In genomic region chr2:96430394-96430988, GRCh38 we compare ENCODE assay signal across 15 cellular contexts.
DNase-seq lines count a peak whose midpoint lies in the region; ATAC-seq and TF ChIP-seq lines count a peak whose summit lies in the region.
"Had no signal": no experiment of that assay in that cellular context is flagged by ENCODE, and none has a peak within 500 bp of the region (broad histone marks: within the 10 kb centered on the region; RNA-seq: fewer than 3 reads in every experiment).

No MANE protein-coding gene starts in this region.

- H3K79me2 ChIP-seq in DND-41 (ENCODE audit: insufficient read depth, low read length) (no peaks in the 10 kb centered on the region), trophoblast cell (ENCODE audit: control insufficient read depth, insufficient read depth, low read length, poor library complexity) (no peaks in the 10 kb centered on the region)

- no peak overlapping the region for H2BK5ac ChIP-seq in trophoblast cell (ENCODE audit: low read depth, low read length, poor library complexity)

- H3K14ac ChIP-seq in trophoblast cell (ENCODE audit: low read length): no peak overlapping the region

- no peak overlapping the region for H3K18ac ChIP-seq in trophoblast cell (ENCODE audit: low read length)

- DNase-seq in Right ventricle myocardium superior (no peak), right cardiac atrium (no peak), DND-41 (peak; percentile 15), OCI-M1 (lab: John Stamatoyannopoulos, UW) (peak; percentile 27), trophoblast cell (no peak), COR-L47 (lab: John Stamatoyannopoulos, UW) (no peak), NCI-H82 (lab: John Stamatoyannopoulos, UW) (no peak)
- DNase-seq: Calu3; CD8-positive, alpha-beta memory T cell; DMS 273 treated with DMSO at 0.1 percent for 48 hours; GF-D8; GM23248; KG1 had no signal

- intact Hi-C loops in Right ventricle myocardium superior (cut with DNase I): no loop called here
- intact Hi-C loops in right cardiac atrium (cut with DNase I): no loop called here

- H4K91ac ChIP-seq in trophoblast cell (ENCODE audit: low read depth, low read length): no peak overlapping the region

- no peaks in the 10 kb centered on the region for H3K79me1 ChIP-seq in trophoblast cell (ENCODE audit: low read length)

- ATAC-seq in Right ventricle myocardium superior (ENCODE audit: poor library complexity) (peak; percentile 15), right cardiac atrium (no peak), DND-41 (ENCODE audit: insufficient read depth, low read depth) (no peak)
- ATAC-seq: HCT116 had no signal

- no peak overlapping the region for H2BK12ac ChIP-seq in trophoblast cell (ENCODE audit: low read length)

- H3K27ac ChIP-seq in right cardiac atrium (ENCODE audit: low read length) (no peak overlapping the region), DND-41 (ENCODE audit: low read length) (no peak overlapping the region), trophoblast cell (ENCODE audit: low read depth, low read length) (no peak overlapping the region)
- H3K27ac ChIP-seq: GM23248, HL-60 had no signal

- H3K9ac ChIP-seq in DND-41 (ENCODE audit: low read depth, low read length): no peak overlapping the region
- H3K9ac ChIP-seq in trophoblast cell (ENCODE audit: low read length): no peak overlapping the region
- H3K9ac ChIP-seq: GM23248 had no signal

- no peak overlapping the region for H2AFZ ChIP-seq in DND-41 (ENCODE audit: low read depth, low read length)
- H2AFZ ChIP-seq in trophoblast cell (ENCODE audit: insufficient read depth, low read length, poor library complexity): no peak overlapping the region
- H2AFZ ChIP-seq: GM23248 had no signal

- H3K4me2 ChIP-seq in DND-41 (ENCODE audit: insufficient read depth, low read length) (no peak overlapping the region), trophoblast cell (ENCODE audit: low read length) (no peak overlapping the region)

- no peak overlapping the region for H4K8ac ChIP-seq in trophoblast cell (ENCODE audit: low read depth, low read length)

- H3K9me3 ChIP-seq in right cardiac atrium (ENCODE audit: control insufficient read depth, low read length) (no peaks in the 10 kb centered on the region), DND-41 (ENCODE audit: insufficient read depth, low read length, severe bottlenecking) (peaks cover 16% of the 10 kb centered on the region), trophoblast cell (ENCODE audit: insufficient read depth, low read depth, low read length) (peaks cover 18% of the 10 kb centered on the region)

- no peak overlapping the region for H3K4ac ChIP-seq in trophoblast cell (ENCODE audit: low read depth, low read length)

- no peak overlapping the region for H4K12ac ChIP-seq in trophoblast cell (ENCODE audit: low read depth, low read length)

- H3K4me3 ChIP-seq in right cardiac atrium (ENCODE audit: low read length) (no peak overlapping the region), DND-41 (ENCODE audit: low read depth in 1 of 2, low read length in 2 of 2) (no peak overlapping the region), trophoblast cell (ENCODE audit: low read depth, low read length) (peak overlapping the region; percentile 44)
- H3K4me3 ChIP-seq: GM23248 had no signal

- H3K36me3 ChIP-seq in DND-41 (ENCODE audit: insufficient read depth, low read length) (no peaks in the 10 kb centered on the region), trophoblast cell (ENCODE audit: control insufficient read depth in 1 of 2, insufficient read depth in 2 of 2, low read length in 2 of 2) (no peaks in the 10 kb centered on the region)

- H3K27me3 ChIP-seq in right cardiac atrium (ENCODE audit: control insufficient read depth, insufficient read depth) (no peaks in the 10 kb centered on the region), DND-41 (ENCODE audit: insufficient read depth, low read length, poor library complexity) (peaks cover 11% of the 10 kb centered on the region), trophoblast cell (ENCODE audit: insufficient read depth, low read length) (no peaks in the 10 kb centered on the region)

- no peak overlapping the region for H2AK5ac ChIP-seq in trophoblast cell (ENCODE audit: low read length)

- TF ChIP-seq CTCF in DND-41 (IDR thresholded peaks at IDR 0.05; ENCODE audit: borderline replicate concordance, extremely low read depth, low read length, poor library complexity, severe bottlenecking): no peak

- no peaks in the 10 kb centered on the region for H4K20me1 ChIP-seq in DND-41 (ENCODE audit: insufficient read depth, low read length)

- H3K23ac ChIP-seq in trophoblast cell (ENCODE audit: low read length): no peak overlapping the region

- WGBS in right cardiac atrium: 94% methylated on average over 4 of the region's 4 CpGs
- no CpG with 5 or more reads among the region's 4 CpGs for WGBS in trophoblast cell (ENCODE audit: extremely low coverage, insufficient coverage, insufficient read length)

- H2BK120ac ChIP-seq in trophoblast cell (ENCODE audit: insufficient read depth, low read length, poor library complexity): no peak overlapping the region

- H3K4me1 ChIP-seq in right cardiac atrium (ENCODE audit: control insufficient read depth, insufficient read depth, low read length): peaks cover 10% of the 10 kb centered on the region
- no peaks in the 10 kb centered on the region for H3K4me1 ChIP-seq in DND-41 (ENCODE audit: insufficient read depth, low read length)
- no peaks in the 10 kb centered on the region for H3K4me1 ChIP-seq in trophoblast cell (ENCODE audit: control insufficient read depth in 1 of 2, insufficient read depth in 2 of 2, low read length in 2 of 2)

Comparison
In these comparisons a context has a peak if more than half of its experiments do, and no peak if none do; other contexts are left out.
1. DNase-seq: peak in DND-41 (single experiment) and OCI-M1 (single experiment); none in Right ventricle myocardium superior (single experiment), right cardiac atrium (0 of 3), trophoblast cell (0 of 2), COR-L47 (single experiment) and NCI-H82 (single experiment).